In the genomic region with DNA sequence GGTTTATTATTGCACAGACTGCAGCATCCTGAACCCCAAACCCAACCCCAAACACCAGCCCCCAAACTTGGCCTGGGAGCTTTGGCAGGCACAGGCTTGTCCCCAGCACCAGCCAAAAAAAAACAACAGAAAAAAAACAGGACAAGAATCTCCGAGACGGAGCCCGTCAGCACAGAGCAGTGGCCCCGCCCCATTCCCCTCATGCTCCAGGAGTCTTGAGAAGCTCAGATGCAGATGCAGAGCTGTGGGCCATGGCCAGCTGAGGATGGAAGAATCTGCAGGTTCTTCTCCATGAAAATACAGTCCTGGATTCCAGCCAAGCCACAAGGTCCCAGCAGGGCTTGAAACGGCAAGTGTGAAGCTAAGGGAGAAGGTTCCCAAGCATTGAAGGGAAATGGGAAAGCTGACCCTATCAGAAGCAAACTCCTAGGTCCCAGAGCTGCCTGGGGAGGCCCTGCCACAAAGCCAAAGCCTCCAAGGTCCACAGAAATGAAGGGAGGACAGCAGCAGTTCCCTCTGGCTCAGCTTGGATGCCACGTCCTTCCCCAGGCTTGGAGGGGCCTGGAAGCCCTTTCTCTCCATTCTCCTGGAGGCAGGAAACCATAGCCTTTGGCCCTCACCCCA, we compare ENCODE assay signal across 15 cellular contexts.
A peak's percentile ranks its signal among the peaks of the same experiment; 100 is the strongest.
DNase-seq lines count a peak whose midpoint lies in the region; TF ChIP-seq lines count a peak whose summit lies in the region.
"Had no signal": no experiment of that assay in that cellular context is flagged by ENCODE, and none has a peak within 500 bp of the region (broad histone marks: within the 10 kb centered on the region; RNA-seq: fewer than 3 reads in every experiment).

No MANE protein-coding gene starts in this region.

- DNase-seq in GM04504 (ENCODE audit: low read depth) (peak; percentile 9), RPMI7951 (ENCODE audit: low read depth) (peak; percentile 87), fibroblast of lung (ENCODE audit: low read depth in 2 of 2) (peak; percentile 24 to 51), sigmoid colon (peak; percentile 84), epidermal melanocyte (ENCODE audit: insufficient read length, low spot score) (no peak), dorsolateral prefrontal cortex (no peak), LoVo (ENCODE audit: low spot score) (no peak)
- DNase-seq: CD4-positive, alpha-beta memory T cell; cortex of kidney; foreskin melanocyte; GF-D8; natural killer cell; NCI-H146; NCI-H526 treated with DMSO at 0.1 percent for 48 hours; RPMI8226 had no signal

- no peaks in the 10 kb centered on the region for H3K79me2 ChIP-seq in fibroblast of lung (ENCODE audit: control insufficient read depth, insufficient read depth, low read length)

- TF ChIP-seq EP300 in sigmoid colon (IDR thresholded peaks at IDR 0.05): no peak

- H4K20me1 ChIP-seq in fibroblast of lung (ENCODE audit: control insufficient read depth, extremely low read depth, insufficient read depth, low read length): no peaks in the 10 kb centered on the region

- H3K36me3 ChIP-seq in fibroblast of lung (ENCODE audit: control insufficient read depth, insufficient read depth, low read length): no peaks in the 10 kb centered on the region
- peaks cover 0 to 31% (median 12%) of the 10 kb centered on the region in 4 donors for H3K36me3 ChIP-seq in sigmoid colon

- H3K27me3 ChIP-seq in fibroblast of lung (ENCODE audit: control insufficient read depth, insufficient read depth, low read length) (no peaks in the 10 kb centered on the region), sigmoid colon (peaks cover 0 to 15% (median 0%) of the 10 kb centered on the region in 3 donors), dorsolateral prefrontal cortex (peaks cover 0 to 53% (median 27%) of the 10 kb centered on the region in 45 donors)

- no peak overlapping the region for H3K9ac ChIP-seq in fibroblast of lung (ENCODE audit: insufficient read depth, low read length)

- no peak overlapping the region for H3K4me2 ChIP-seq in fibroblast of lung (ENCODE audit: extremely low read depth, insufficient read depth, low read length)

- intact Hi-C loops in sigmoid colon (cut with DNase I): no loop called here
- intact Hi-C loops in dorsolateral prefrontal cortex (cut with DNase I): loop anchor here (2.0 to 10.0 kb wide), 2 partner anchors 73 to 75 kb away; partner anchors contain the start of gene JPH2 (in 2 of the 2)

- H3K9me3 ChIP-seq in fibroblast of lung (ENCODE audit: control insufficient read depth, insufficient read depth, low read depth, low read length) (no peaks in the 10 kb centered on the region), sigmoid colon (peaks cover 0 to 6% (median 3%) of the 10 kb centered on the region in 4 donors)

- no peaks in the 10 kb centered on the region for H3K4me1 ChIP-seq in fibroblast of lung (ENCODE audit: control insufficient read depth, extremely low read depth, insufficient read depth, low read length)
- peaks cover 0 to 59% (median 50%) of the 10 kb centered on the region in 4 donors for H3K4me1 ChIP-seq in sigmoid colon

- no peak overlapping the region for H3K4me3 ChIP-seq in fibroblast of lung (replicated peaks in 1 of 4; ENCODE audit: control extremely low read depth in 1 of 4, insufficient read depth in 1 of 4, low read depth in 3 of 4, low read length in 4 of 4)
- no peak overlapping the region for H3K4me3 ChIP-seq in sigmoid colon
- no peak overlapping the region for H3K4me3 ChIP-seq in dorsolateral prefrontal cortex

- 43 to 52% methylated on average over 6 of the region's 6 CpGs for WGBS in sigmoid colon, 2 donors

- TF ChIP-seq POLR2A in sigmoid colon (IDR thresholded peaks at IDR 0.05): no peak

- TF ChIP-seq CTCF in fibroblast of lung (conservative IDR thresholded peaks at IDR 0.05 in 1 of 2, IDR thresholded peaks at IDR 0.05 in 1 of 2; ENCODE audit: low read depth in 1 of 2, low read length in 2 of 2): no peak
- no peak for TF ChIP-seq CTCF in sigmoid colon (IDR thresholded peaks at IDR 0.05)
- no peak for TF ChIP-seq CTCF in dorsolateral prefrontal cortex (IDR thresholded peaks at IDR 0.05 in 54 of 56, conservative IDR thresholded peaks at IDR 0.05 in 2 of 56; ENCODE audit: low read depth in 1 of 56, partially characterized antibody in 56 of 56)

- H3K27ac ChIP-seq in fibroblast of lung (ENCODE audit: insufficient read depth, low read length) (no peak overlapping the region), sigmoid colon (peak overlapping the region; percentile 74 to 82 (median 78)), dorsolateral prefrontal cortex (no peak overlapping the region)

- no peak overlapping the region for H2AFZ ChIP-seq in fibroblast of lung (ENCODE audit: low read length)

Comparison
In these comparisons a context has a peak if more than half of its experiments do, and no peak if none do; other contexts are left out.
1. DNase-seq: peak in GM04504 (single experiment), RPMI7951 (single experiment), fibroblast of lung (2 of 2) and sigmoid colon (single experiment); none in epidermal melanocyte (single experiment), dorsolateral prefrontal cortex (0 of 10) and LoVo (single experiment).
2. H3K27ac ChIP-seq: peak in sigmoid colon (4 of 4); none in fibroblast of lung (single experiment) and dorsolateral prefrontal cortex (0 of 59).